16 cellular contexts compared by ENCODE assay signal in genomic region chr5:133469252-133469651, GRCh38.
DNase-seq lines count a peak whose midpoint lies in the region; ATAC-seq and TF ChIP-seq lines count a peak whose summit lies in the region.
"Had no signal": no experiment of that assay in that cellular context is flagged by ENCODE, and none has a peak within 500 bp of the region (broad histone marks: within the 10 kb centered on the region; RNA-seq: fewer than 3 reads in every experiment).

No MANE protein-coding gene starts in this region.

- H3K36me3 ChIP-seq in right atrium auricular region: no peaks in the 10 kb centered on the region
- H3K36me3 ChIP-seq in GM23338 (ENCODE audit: insufficient read depth): no peaks in the 10 kb centered on the region
- no peaks in the 10 kb centered on the region for H3K36me3 ChIP-seq in body of pancreas (replicated peaks in 1 of 2; ENCODE audit: insufficient read depth in 1 of 2, low read depth in 2 of 2)
- H3K36me3 ChIP-seq: BLaER1, HAP-1 had no signal

- H3K27me3 ChIP-seq in right atrium auricular region (no peaks in the 10 kb centered on the region), GM23338 (ENCODE audit: insufficient read depth) (no peaks in the 10 kb centered on the region), body of pancreas (no peaks in the 10 kb centered on the region)
- H3K27me3 ChIP-seq: BLaER1 had no signal

- ATAC-seq in Right ventricle myocardium superior (ENCODE audit: poor library complexity) (peak; percentile 41), GM23338 (no peak), WTC11 (no peak), body of pancreas (no peak)
- ATAC-seq: GM12878 had no signal

- H3K27ac ChIP-seq in right atrium auricular region (no peak overlapping the region), GM23338 (ENCODE audit: low read depth) (no peak overlapping the region), body of pancreas (no peak overlapping the region)
- H3K27ac ChIP-seq: BLaER1, HL-60 had no signal

- no peaks in the 10 kb centered on the region for H4K20me1 ChIP-seq in GM23338 (replicated peaks; ENCODE audit: insufficient read depth)
- H4K20me1 ChIP-seq: BLaER1 had no signal

- H3K4me1 ChIP-seq in right atrium auricular region (no peaks in the 10 kb centered on the region), GM23338 (ENCODE audit: insufficient read depth) (peaks cover 7% of the 10 kb centered on the region; the same call in 1 of the 2 replicates), body of pancreas (no peaks in the 10 kb centered on the region)
- H3K4me1 ChIP-seq: HAP-1 had no signal

- H3K36me3 Mint-ChIP-seq in GM23338 (ENCODE audit: low read depth) (no peaks in the 10 kb centered on the region), WTC11 (no peaks in the 10 kb centered on the region)
- H3K36me3 Mint-ChIP-seq: CD4-positive, alpha-beta memory T cell had no signal

- H3K4me2 ChIP-seq in GM23338: 0 out of 2 replicates have a peak overlapping the region, but pooled peaks have one; percentile 20
- H3K4me2 ChIP-seq: BLaER1 had no signal

- H3K4me1 Mint-ChIP-seq in GM23338 (peaks cover 18% of the 10 kb centered on the region), WTC11 (peaks cover 13% of the 10 kb centered on the region)

- no peaks in the 10 kb centered on the region for H3K9me2 ChIP-seq in GM23338 (ENCODE audit: insufficient read depth)

- no peak for TF ChIP-seq POLR2A in body of pancreas (IDR thresholded peaks at IDR 0.05)

- no peaks in the 10 kb centered on the region for H3K9me3 Mint-ChIP-seq in GM23338
- no peaks in the 10 kb centered on the region for H3K9me3 Mint-ChIP-seq in WTC11

- H3K9me3 ChIP-seq in right atrium auricular region: no peaks in the 10 kb centered on the region
- no peaks in the 10 kb centered on the region for H3K9me3 ChIP-seq in body of pancreas
- H3K9me3 ChIP-seq: BLaER1, HAP-1 had no signal

- intact Hi-C loops in Right ventricle myocardium superior (cut with DNase I) (no loop called here), body of pancreas (cut with DNase I) (no loop called here)

- H3K79me2 ChIP-seq in GM23338 (replicated peaks; ENCODE audit: insufficient read depth): no peaks in the 10 kb centered on the region

- no peak overlapping the region for H2AFZ ChIP-seq in GM23338

- POLR2A ChIA-PET in WTC11 (lab: Charles Lee): no interaction called here

- H3K27me3 Mint-ChIP-seq in GM23338 (ENCODE audit: insufficient read depth, low read depth, poor library complexity) (peaks cover 2% of the 10 kb centered on the region), WTC11 (ENCODE audit: low read depth) (no peaks in the 10 kb centered on the region)

- no peak overlapping the region for H3K4me3 Mint-ChIP-seq in GM23338
- no peak overlapping the region for H3K4me3 Mint-ChIP-seq in WTC11
- H3K4me3 Mint-ChIP-seq: CD4-positive, alpha-beta memory T cell had no signal

- H3F3A ChIP-seq in GM23338 (replicated peaks; ENCODE audit: low read depth): no peaks in the 10 kb centered on the region

- H3K27ac Mint-ChIP-seq in GM23338: no peak overlapping the region
- H3K27ac Mint-ChIP-seq in WTC11: no peak overlapping the region

- CTCF ChIA-PET in WTC11 (lab: Charles Lee): interaction anchor here (1.5 to 2.3 kb wide), 3 partner anchors 9 to 48 kb away, joined by 10 to 12 read pairs (median 10); no protein-coding TSS in a partner anchor

- DNase-seq in Right ventricle myocardium superior: no peak
- no peak for DNase-seq in right atrium auricular region (ENCODE audit: low spot score)
- DNase-seq in GM23338 (ENCODE audit: low spot score): no peak
- peak; percentile 12 for DNase-seq in cerebellar cortex (ENCODE audit: low spot score)
- peak; percentile 42 for DNase-seq in middle frontal gyrus (ENCODE audit: extremely low spot score, low spot score)
- no peak for DNase-seq in WTC11 (ENCODE audit: low spot score)
- DNase-seq in body of pancreas: no peak
- no peak for DNase-seq in HCEC 1CT
- DNase-seq: 8988T; Calu3; CD4-positive, alpha-beta memory T cell; DMS79 treated with DMSO at 0.1 percent for 48 hours had no signal

- no peak overlapping the region for H3K4me3 ChIP-seq in right atrium auricular region
- H3K4me3 ChIP-seq in GM23338: no peak overlapping the region
- H3K4me3 ChIP-seq in body of pancreas: no peak overlapping the region
- H3K4me3 ChIP-seq: BLaER1, GM12878, HAP-1 had no signal

- TF ChIP-seq CTCF in right atrium auricular region (IDR thresholded peaks at IDR 0.05) (no peak), GM23338 (conservative IDR thresholded peaks at IDR 0.05; ENCODE audit: low read depth in 2 of 2) (no peak), WTC11 (IDR thresholded peaks at IDR 0.05) (no peak), body of pancreas (IDR thresholded peaks at IDR 0.05) (no peak)

- WGBS in body of pancreas, 2 donors: 92% methylated on average over 2 of the region's 2 CpGs

TF ChIP-seq in GM23338, 12 proteins besides CTCF, POLR2A, EP300 and RAD21 (continues in another document):
- TF ChIP-seq CREB1 (CRISPR knock-in tag; IDR thresholded peaks at IDR 0.05; ENCODE audit: low read depth): no peak
- TF ChIP-seq POLR2AphosphoS5 (IDR thresholded peaks at IDR 0.05; ENCODE audit: low read depth): no peak
- no peak for TF ChIP-seq STAT1 (IDR thresholded peaks at IDR 0.05; ENCODE audit: unreplicated experiment)
- TF ChIP-seq ZNF114 (CRISPR knock-in tag; IDR thresholded peaks at IDR 0.05): no peak
- TF ChIP-seq EZH2 (IDR thresholded peaks at IDR 0.05; ENCODE audit: low read depth, unreplicated experiment): no peak

TF ChIP-seq in WTC11, 78 proteins besides CTCF, POLR2A, EP300 and RAD21:
- TF ChIP-seq ATF6 (CRISPR knock-in tag; IDR thresholded peaks at IDR 0.05) (no peak), IRF1 (CRISPR knock-in tag; IDR thresholded peaks at IDR 0.05) (no peak), JAZF1 (CRISPR knock-in tag; IDR thresholded peaks at IDR 0.05) (no peak)

Comparison
In these comparisons a context has a peak if more than half of its experiments do, and no peak if none do; other contexts are left out.
1. DNase-seq: peak in cerebellar cortex (single experiment) and middle frontal gyrus (single experiment); none in Right ventricle myocardium superior (single experiment), right atrium auricular region (single experiment), GM23338 (single experiment), WTC11 (single experiment), body of pancreas (0 of 4) and HCEC 1CT (single experiment).